Comparison of ENCODE assay signal across 1 cellular context in the genomic region with DNA sequence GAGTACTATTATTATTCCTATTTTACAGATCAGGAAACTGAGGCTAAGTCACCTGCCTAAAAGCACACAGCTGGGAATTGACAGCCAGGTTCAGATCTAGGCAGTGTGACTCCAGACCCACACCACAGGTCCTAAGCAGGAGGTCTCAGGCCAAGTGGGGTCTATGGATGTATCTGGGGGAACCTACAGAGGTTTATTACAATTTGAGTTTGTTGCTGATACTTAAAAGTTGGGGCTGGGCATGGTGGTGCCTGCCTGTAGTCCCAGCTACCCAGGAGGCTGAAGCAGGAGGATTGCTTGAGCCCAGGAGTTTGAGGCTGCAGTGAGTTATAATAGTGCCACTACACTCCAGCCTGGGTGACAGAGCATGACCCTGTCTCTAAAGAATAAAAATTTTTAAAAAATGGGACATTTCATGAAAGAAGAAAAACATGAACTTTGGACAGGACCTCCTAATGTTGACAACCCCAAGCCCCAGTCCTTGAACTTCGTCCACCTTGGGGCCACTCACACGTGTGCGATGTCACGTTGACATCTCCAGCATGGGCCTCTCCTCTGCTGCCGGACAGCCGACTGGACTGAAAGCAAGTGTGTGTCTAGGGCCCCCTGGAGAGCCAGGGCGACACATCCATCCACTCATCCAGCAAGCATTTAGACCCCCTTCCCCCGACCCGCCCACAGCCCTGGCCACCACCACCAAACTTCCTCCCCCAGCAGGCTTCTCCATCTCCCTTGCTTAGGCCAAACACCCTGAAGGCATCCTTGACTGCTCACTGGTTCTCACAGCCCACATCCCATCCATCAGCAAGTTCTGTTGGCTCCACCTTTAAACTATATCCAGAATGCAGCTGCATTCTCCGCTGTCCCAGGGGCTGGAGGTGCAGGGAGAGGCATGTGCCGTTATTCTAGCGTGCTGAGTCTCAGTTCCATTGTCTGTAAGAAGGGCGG.
TF ChIP-seq lines count a peak whose summit lies in the region.

No MANE protein-coding gene starts in this region.

TF ChIP-seq in HepG2, 621 proteins besides CTCF, POLR2A, EP300 and RAD21 (continued from another document and continues in another):
- TF ChIP-seq, protein P1, sequence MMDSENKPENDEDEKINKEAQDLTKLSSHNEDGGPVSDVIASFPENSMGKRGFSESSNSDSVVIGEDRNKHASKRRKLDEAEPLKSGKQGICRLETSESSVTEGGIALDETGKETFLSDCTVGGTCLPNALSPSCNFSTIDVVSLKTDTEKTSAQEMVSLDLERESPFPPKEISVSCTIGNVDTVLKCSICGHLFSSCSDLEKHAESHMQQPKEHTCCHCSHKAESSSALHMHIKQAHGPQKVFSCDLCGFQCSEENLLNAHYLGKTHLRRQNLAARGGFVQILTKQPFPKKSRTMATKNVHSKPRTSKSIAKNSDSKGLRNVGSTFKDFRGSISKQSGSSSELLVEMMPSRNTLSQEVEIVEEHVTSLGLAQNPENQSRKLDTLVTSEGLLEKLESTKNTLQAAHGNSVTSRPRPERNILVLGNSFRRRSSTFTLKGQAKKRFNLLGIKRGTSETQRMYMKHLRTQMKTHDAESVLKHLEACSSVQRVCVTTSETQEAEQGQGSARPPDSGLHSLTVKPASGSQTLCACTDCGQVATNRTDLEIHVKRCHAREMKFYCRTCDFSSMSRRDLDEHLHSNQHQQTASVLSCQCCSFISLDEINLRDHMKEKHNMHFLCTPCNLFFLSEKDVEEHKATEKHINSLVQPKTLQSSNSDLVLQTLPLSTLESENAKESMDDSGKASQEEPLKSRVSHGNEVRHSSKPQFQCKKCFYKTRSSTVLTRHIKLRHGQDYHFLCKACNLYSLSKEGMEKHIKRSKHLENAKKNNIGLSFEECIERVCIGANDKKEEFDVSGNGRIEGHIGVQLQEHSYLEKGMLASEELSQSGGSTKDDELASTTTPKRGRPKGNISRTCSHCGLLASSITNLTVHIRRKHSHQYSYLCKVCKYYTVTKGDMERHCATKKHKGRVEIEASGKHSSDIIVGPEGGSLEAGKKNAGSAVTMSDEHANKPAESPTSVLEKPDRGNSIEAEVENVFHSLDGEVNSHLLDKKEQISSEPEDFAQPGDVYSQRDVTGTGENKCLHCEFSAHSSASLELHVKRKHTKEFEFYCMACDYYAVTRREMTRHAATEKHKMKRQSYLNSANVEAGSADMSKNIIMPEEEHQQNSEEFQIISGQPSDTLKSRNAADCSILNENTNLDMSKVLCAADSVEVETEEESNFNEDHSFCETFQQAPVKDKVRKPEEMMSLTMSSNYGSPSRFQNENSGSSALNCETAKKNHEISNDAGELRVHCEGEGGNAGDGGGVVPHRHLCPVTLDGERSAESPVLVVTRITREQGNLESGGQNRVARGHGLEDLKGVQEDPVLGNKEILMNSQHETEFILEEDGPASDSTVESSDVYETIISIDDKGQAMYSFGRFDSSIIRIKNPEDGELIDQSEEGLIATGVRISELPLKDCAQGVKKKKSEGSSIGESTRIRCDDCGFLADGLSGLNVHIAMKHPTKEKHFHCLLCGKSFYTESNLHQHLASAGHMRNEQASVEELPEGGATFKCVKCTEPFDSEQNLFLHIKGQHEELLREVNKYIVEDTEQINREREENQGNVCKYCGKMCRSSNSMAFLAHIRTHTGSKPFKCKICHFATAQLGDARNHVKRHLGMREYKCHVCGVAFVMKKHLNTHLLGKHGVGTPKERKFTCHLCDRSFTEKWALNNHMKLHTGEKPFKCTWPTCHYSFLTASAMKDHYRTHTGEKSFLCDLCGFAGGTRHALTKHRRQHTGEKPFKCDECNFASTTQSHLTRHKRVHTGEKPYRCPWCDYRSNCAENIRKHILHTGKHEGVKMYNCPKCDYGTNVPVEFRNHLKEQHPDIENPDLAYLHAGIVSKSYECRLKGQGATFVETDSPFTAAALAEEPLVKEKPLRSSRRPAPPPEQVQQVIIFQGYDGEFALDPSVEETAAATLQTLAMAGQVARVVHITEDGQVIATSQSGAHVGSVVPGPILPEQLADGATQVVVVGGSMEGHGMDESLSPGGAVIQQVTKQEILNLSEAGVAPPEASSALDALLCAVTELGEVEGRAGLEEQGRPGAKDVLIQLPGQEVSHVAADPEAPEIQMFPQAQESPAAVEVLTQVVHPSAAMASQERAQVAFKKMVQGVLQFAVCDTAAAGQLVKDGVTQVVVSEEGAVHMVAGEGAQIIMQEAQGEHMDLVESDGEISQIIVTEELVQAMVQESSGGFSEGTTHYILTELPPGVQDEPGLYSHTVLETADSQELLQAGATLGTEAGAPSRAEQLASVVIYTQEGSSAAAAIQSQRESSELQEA (CRISPR knock-in tag; IDR thresholded peaks at IDR 0.05; ENCODE audit: not compliant biosample characterization) = no peak
- TF ChIP-seq, protein P2, sequence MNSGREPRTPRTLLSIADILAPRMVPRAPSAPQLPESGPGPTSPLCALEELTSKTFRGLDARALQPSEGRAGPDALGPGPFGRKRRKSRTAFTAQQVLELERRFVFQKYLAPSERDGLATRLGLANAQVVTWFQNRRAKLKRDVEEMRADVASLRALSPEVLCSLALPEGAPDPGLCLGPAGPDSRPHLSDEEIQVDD (CRISPR knock-in tag; IDR thresholded peaks at IDR 0.05; ENCODE audit: borderline replicate concordance) = 0 out of 2 replicates have a peak, but pooled peaks have one; percentile 22
- TF ChIP-seq RFX5 (IDR thresholded peaks at IDR 0.05; ENCODE audit: low read depth, low read length) (no peak), ZNF558 (CRISPR knock-in tag; IDR thresholded peaks at IDR 0.05; ENCODE audit: borderline replicate concordance) (no peak), ZNF224 (CRISPR knock-in tag; IDR thresholded peaks at IDR 0.05) (0 out of 2 replicates have a peak, but pooled peaks have one; percentile 77), ZNF891 (CRISPR knock-in tag; IDR thresholded peaks at IDR 0.05) (no peak), ZNF138 (CRISPR knock-in tag; IDR thresholded peaks at IDR 0.05; ENCODE audit: low read depth) (no peak), EHMT2 (IDR thresholded peaks at IDR 0.05; ENCODE audit: borderline replicate concordance, low read depth, low read length) (peak; percentile 58; the same call in 1 of the 2 replicates), NFYB (CRISPR knock-in tag; IDR thresholded peaks at IDR 0.05) (no peak), SATB2 (CRISPR knock-in tag; IDR thresholded peaks at IDR 0.05) (no peak), ZNF672 (CRISPR knock-in tag; IDR thresholded peaks at IDR 0.05) (no peak), TCF7 (IDR thresholded peaks at IDR 0.05; ENCODE audit: low read depth) (peak; percentile 82), MAFG (CRISPR knock-in tag; IDR thresholded peaks at IDR 0.05) (no peak), BCL6 (CRISPR knock-in tag; IDR thresholded peaks at IDR 0.05) (peak; percentile 95), SRSF9 (IDR thresholded peaks at IDR 0.05; ENCODE audit: borderline replicate concordance, insufficient read depth, low read depth, low read length, poor library complexity, severe bottlenecking) (no peak), ZNF660 (CRISPR knock-in tag; IDR thresholded peaks at IDR 0.05; ENCODE audit: borderline replicate concordance, low read depth) (no peak; the same call in 1 of the 2 replicates), POGZ (CRISPR knock-in tag; IDR thresholded peaks at IDR 0.05) (peak; percentile 90), ZNF629 (CRISPR knock-in tag; conservative IDR thresholded peaks at IDR 0.05) (peak; percentile 97), ZNF607 (CRISPR knock-in tag; IDR thresholded peaks at IDR 0.05; ENCODE audit: borderline replicate concordance) (peak; percentile 91), ZNF761 (CRISPR knock-in tag; conservative IDR thresholded peaks at IDR 0.05) (peak; percentile 86; the same call in 1 of the 2 replicates), ZNF883 (CRISPR knock-in tag; IDR thresholded peaks at IDR 0.05; ENCODE audit: not compliant biosample characterization) (peak; percentile 93), ZFP36 (IDR thresholded peaks at IDR 0.05; ENCODE audit: borderline replicate concordance, low read depth, low read length, partially characterized antibody) (no peak), SMC3 (IDR thresholded peaks at IDR 0.05; ENCODE audit: low read length) (peak; percentile 60), BRD4 (CRISPR knock-in tag; IDR thresholded peaks at IDR 0.05) (peak; percentile 97), SP4 (CRISPR knock-in tag; IDR thresholded peaks at IDR 0.05) (peak; percentile 76), CBFB (CRISPR knock-in tag; IDR thresholded peaks at IDR 0.05) (peak; percentile 92), SUZ12 (IDR thresholded peaks at IDR 0.05; ENCODE audit: low read depth, low read length) (no peak), ZNF121 (CRISPR knock-in tag; IDR thresholded peaks at IDR 0.05) (peak; percentile 69), KAT7 (CRISPR knock-in tag; IDR thresholded peaks at IDR 0.05; ENCODE audit: borderline replicate concordance) (peak; percentile 85; the same call in 1 of the 2 replicates), DPF2 (CRISPR knock-in tag; IDR thresholded peaks at IDR 0.05; ENCODE audit: borderline replicate concordance, low read depth) (peak; percentile 100)
- TF ChIP-seq, protein P3, sequence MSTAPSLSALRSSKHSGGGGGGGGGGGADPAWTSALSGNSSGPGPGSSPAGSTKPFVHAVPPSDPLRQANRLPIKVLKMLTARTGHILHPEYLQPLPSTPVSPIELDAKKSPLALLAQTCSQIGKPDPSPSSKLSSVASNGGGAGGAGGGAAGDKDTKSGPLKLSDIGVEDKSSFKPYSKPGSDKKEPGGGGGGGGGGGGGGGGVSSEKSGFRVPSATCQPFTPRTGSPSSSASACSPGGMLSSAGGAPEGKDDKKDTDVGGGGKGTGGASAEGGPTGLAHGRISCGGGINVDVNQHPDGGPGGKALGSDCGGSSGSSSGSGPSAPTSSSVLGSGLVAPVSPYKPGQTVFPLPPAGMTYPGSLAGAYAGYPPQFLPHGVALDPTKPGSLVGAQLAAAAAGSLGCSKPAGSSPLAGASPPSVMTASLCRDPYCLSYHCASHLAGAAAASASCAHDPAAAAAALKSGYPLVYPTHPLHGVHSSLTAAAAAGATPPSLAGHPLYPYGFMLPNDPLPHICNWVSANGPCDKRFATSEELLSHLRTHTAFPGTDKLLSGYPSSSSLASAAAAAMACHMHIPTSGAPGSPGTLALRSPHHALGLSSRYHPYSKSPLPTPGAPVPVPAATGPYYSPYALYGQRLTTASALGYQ (CRISPR knock-in tag; IDR thresholded peaks at IDR 0.05) = peak; percentile 97
- TF ChIP-seq, protein P4, sequence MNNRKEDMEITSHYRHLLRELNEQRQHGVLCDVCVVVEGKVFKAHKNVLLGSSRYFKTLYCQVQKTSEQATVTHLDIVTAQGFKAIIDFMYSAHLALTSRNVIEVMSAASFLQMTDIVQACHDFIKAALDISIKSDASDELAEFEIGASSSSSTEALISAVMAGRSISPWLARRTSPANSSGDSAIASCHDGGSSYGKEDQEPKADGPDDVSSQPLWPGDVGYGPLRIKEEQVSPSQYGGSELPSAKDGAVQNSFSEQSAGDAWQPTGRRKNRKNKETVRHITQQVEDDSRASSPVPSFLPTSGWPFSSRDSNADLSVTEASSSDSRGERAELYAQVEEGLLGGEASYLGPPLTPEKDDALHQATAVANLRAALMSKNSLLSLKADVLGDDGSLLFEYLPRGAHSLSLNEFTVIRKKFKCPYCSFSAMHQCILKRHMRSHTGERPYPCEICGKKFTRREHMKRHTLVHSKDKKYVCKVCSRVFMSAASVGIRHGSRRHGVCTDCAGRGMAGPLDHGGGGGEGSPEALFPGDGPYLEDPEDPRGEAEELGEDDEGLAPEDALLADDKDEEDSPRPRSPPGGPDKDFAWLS (CRISPR knock-in tag; IDR thresholded peaks at IDR 0.05; ENCODE audit: borderline replicate concordance) = peak; percentile 98; the same call in 1 of the 2 replicates
- TF ChIP-seq, protein P5, sequence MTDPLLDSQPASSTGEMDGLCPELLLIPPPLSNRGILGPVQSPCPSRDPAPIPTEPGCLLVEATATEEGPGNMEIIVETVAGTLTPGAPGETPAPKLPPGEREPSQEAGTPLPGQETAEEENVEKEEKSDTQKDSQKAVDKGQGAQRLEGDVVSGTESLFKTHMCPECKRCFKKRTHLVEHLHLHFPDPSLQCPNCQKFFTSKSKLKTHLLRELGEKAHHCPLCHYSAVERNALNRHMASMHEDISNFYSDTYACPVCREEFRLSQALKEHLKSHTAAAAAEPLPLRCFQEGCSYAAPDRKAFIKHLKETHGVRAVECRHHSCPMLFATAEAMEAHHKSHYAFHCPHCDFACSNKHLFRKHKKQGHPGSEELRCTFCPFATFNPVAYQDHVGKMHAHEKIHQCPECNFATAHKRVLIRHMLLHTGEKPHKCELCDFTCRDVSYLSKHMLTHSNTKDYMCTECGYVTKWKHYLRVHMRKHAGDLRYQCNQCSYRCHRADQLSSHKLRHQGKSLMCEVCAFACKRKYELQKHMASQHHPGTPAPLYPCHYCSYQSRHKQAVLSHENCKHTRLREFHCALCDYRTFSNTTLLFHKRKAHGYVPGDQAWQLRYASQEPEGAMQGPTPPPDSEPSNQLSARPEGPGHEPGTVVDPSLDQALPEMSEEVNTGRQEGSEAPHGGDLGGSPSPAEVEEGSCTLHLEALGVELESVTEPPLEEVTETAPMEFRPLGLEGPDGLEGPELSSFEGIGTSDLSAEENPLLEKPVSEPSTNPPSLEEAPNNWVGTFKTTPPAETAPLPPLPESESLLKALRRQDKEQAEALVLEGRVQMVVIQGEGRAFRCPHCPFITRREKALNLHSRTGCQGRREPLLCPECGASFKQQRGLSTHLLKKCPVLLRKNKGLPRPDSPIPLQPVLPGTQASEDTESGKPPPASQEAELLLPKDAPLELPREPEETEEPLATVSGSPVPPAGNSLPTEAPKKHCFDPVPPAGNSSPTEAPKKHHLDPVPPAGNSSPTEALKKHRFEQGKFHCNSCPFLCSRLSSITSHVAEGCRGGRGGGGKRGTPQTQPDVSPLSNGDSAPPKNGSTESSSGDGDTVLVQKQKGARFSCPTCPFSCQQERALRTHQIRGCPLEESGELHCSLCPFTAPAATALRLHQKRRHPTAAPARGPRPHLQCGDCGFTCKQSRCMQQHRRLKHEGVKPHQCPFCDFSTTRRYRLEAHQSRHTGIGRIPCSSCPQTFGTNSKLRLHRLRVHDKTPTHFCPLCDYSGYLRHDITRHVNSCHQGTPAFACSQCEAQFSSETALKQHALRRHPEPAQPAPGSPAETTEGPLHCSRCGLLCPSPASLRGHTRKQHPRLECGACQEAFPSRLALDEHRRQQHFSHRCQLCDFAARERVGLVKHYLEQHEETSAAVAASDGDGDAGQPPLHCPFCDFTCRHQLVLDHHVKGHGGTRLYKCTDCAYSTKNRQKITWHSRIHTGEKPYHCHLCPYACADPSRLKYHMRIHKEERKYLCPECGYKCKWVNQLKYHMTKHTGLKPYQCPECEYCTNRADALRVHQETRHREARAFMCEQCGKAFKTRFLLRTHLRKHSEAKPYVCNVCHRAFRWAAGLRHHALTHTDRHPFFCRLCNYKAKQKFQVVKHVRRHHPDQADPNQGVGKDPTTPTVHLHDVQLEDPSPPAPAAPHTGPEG (CRISPR knock-in tag; IDR thresholded peaks at IDR 0.05) = peak; percentile 60; the same call in 1 of the 2 replicates
- TF ChIP-seq, protein P6, sequence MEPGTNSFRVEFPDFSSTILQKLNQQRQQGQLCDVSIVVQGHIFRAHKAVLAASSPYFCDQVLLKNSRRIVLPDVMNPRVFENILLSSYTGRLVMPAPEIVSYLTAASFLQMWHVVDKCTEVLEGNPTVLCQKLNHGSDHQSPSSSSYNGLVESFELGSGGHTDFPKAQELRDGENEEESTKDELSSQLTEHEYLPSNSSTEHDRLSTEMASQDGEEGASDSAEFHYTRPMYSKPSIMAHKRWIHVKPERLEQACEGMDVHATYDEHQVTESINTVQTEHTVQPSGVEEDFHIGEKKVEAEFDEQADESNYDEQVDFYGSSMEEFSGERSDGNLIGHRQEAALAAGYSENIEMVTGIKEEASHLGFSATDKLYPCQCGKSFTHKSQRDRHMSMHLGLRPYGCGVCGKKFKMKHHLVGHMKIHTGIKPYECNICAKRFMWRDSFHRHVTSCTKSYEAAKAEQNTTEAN (CRISPR knock-in tag; conservative IDR thresholded peaks at IDR 0.05) = peak; percentile 94
- TF ChIP-seq, protein P7, sequence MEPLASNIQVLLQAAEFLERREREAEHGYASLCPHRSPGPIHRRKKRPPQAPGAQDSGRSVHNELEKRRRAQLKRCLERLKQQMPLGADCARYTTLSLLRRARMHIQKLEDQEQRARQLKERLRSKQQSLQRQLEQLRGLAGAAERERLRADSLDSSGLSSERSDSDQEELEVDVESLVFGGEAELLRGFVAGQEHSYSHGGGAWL (CRISPR knock-in tag; IDR thresholded peaks at IDR 0.05) = peak; percentile 83; the same call in 1 of the 2 replicates
